Comparison of ENCODE assay signal across 17 cellular contexts in the genomic region with DNA sequence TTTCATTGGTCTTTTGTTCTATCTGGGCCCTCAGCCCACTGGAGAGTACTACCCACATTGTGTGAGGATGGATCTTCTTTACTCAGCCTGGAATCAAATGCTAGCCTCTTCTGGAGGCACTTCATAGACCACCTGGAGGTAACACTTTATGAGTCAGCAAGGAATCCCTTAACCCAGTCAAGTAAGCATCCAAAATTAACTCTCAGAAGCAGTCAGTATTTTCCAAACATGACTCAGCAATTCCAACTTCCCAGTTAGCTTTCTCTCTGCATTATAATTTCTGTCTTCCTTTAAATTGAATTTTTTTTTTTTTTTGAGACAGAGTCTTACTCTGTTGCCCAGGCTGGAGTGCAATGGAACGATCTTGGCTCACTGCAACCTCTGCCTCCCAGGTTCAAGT.
A peak's percentile ranks its signal among the peaks of the same experiment; 100 is the strongest.
DNase-seq lines count a peak whose midpoint lies in the region; ATAC-seq, FAIRE-seq and TF ChIP-seq lines count a peak whose summit lies in the region.
"Had no signal": no experiment of that assay in that cellular context is flagged by ENCODE, and none has a peak within 500 bp of the region (broad histone marks: within the 10 kb centered on the region; RNA-seq: fewer than 3 reads in every experiment).

No MANE protein-coding gene starts in this region.

- H3K4me2 ChIP-seq in K562 (ENCODE audit: insufficient read depth, low read length) (no peak overlapping the region), keratinocyte (ENCODE audit: control insufficient read depth, extremely low read depth, insufficient read depth, low read depth, low read length) (no peak overlapping the region)

- H3K4me1 Mint-ChIP-seq in CD14-positive monocyte = peaks cover 55% of the 10 kb centered on the region

- H3K36me3 Mint-ChIP-seq in CD14-positive monocyte = peaks cover 0 to 4% of the 10 kb centered on the region in 2 donors
- H3K36me3 Mint-ChIP-seq: activated naive CD4-positive, alpha-beta T cell treated with anti-CD3 and anti-CD28 coated beads, Interleukin-2, amount 50 U/mL, for 72 hours; CD8-positive, alpha-beta T cell; naive B cell had no signal

- no peak for FAIRE-seq in K562 (lab: Jason Lieb, UNC)
- no peak for FAIRE-seq in keratinocyte (lab: Jason Lieb, UNC)

- H3K27ac ChIP-seq in K562 (ENCODE audit: extremely low read depth, low read depth, low read length) = no peak overlapping the region
- peak overlapping the region; percentile 54 for H3K27ac ChIP-seq in keratinocyte (ENCODE audit: control insufficient read depth, insufficient read depth, low read length)
- no peak overlapping the region for H3K27ac ChIP-seq in suprapubic skin
- H3K27ac ChIP-seq: heart left ventricle, SK-N-MC had no signal

- TF ChIP-seq EP300 in K562 (IDR thresholded peaks at IDR 0.05; ENCODE audit: low read length) (no peak), suprapubic skin (IDR thresholded peaks at IDR 0.05) (no peak)

- H3K4me1 ChIP-seq in K562 (replicated peaks in 1 of 2; ENCODE audit: control insufficient read depth in 2 of 2, insufficient read depth in 2 of 2, low read length in 2 of 2) (no peaks in the 10 kb centered on the region), keratinocyte (ENCODE audit: control insufficient read depth, extremely low read depth, insufficient read depth, low read length) (peaks cover 23% of the 10 kb centered on the region), suprapubic skin (peaks cover 37% of the 10 kb centered on the region)

- CTCF ChIA-PET in K562 (lab: Yijun Ruan, JAX; ENCODE audit: low intra/inter-chr PET ratio) = no interaction called here

- dilution Hi-C loops in keratinocyte (cut with MboI; ENCODE audit: extremely low pct_ligation_motif_present, low sequenced_read_pairs) = no loop called here

- in situ Hi-C loops in K562 (cut with MboI) = no loop called here

- H3K9me1 ChIP-seq in K562 (ENCODE audit: control insufficient read depth, insufficient read depth, low read length) (no peaks in the 10 kb centered on the region), keratinocyte (ENCODE audit: control insufficient read depth, extremely low read depth, insufficient read depth, low read length) (no peaks in the 10 kb centered on the region)

- H3K4me3 Mint-ChIP-seq in CD14-positive monocyte = no peak overlapping the region
- H3K4me3 Mint-ChIP-seq: CD8-positive, alpha-beta T cell; naive B cell had no signal

- POLR2A ChIA-PET in K562 (lab: Yijun Ruan, JAX) = no interaction called here

- no peaks in the 10 kb centered on the region for H3K36me3 ChIP-seq in K562 (ENCODE audit: control insufficient read depth, insufficient read depth, low read length)
- H3K36me3 ChIP-seq in keratinocyte (ENCODE audit: control insufficient read depth in 2 of 2, extremely low read depth in 1 of 2, insufficient read depth in 2 of 2, low read length in 2 of 2) = no peaks in the 10 kb centered on the region
- no peaks in the 10 kb centered on the region for H3K36me3 ChIP-seq in suprapubic skin
- H3K36me3 ChIP-seq: heart left ventricle had no signal

- H3K9me3 Mint-ChIP-seq in CD14-positive monocyte = peaks cover 0 to 4% (median 0%) of the 10 kb centered on the region in 7 donors
- H3K9me3 Mint-ChIP-seq: activated naive CD4-positive, alpha-beta T cell treated with anti-CD3 and anti-CD28 coated beads, Interleukin-2, amount 50 U/mL, for 72 hours; CD8-positive, alpha-beta T cell; naive B cell had no signal

- WGBS in K562 (ENCODE audit: insufficient coverage, low coverage, missing lambda C conversion rate) = no CpG with 5 or more reads among the region's 1 CpG
- 73% methylated on average over 1 of the region's 1 CpG for WGBS in suprapubic skin

- H3K4me3 ChIP-seq in K562 (no peak overlapping the region), keratinocyte (ENCODE audit: control insufficient read depth in 2 of 3, extremely low read depth in 1 of 3, insufficient read depth in 2 of 3, low read depth in 1 of 3, low read length in 3 of 3) (no peak overlapping the region), suprapubic skin (no peak overlapping the region)
- H3K4me3 ChIP-seq: heart left ventricle, SK-N-MC had no signal

- no peak for DNase-seq in CD14-positive monocyte (ENCODE audit: low spot score)
- peak; percentile 5 for DNase-seq in LHCN-M2 (ENCODE audit: low read depth)
- DNase-seq in K562 (ENCODE audit: extremely low read depth in 1 of 4, low spot score in 3 of 4) = no peak
- no peak for DNase-seq in keratinocyte (ENCODE audit: low read depth, low spot score)
- DNase-seq in suprapubic skin (ENCODE audit: low spot score in 2 of 2) = no peak
- DNase-seq in retina = no peak
- no peak for DNase-seq in NCI-H1105 treated with DMSO at 0.1 percent for 48 hours (lab: John Stamatoyannopoulos, UW)
- DNase-seq: CD8-positive, alpha-beta T cell; heart left ventricle; left colon; naive B cell; NCI-H1694 treated with DMSO at 0.1 percent for 48 hours; NCI-H82; stimulated activated naive CD8-positive, alpha-beta T cell treated with anti-CD3 and anti-CD28 coated beads, Interleukin-15, Interleukin-2, amounts not matched to agents 100 U/mL and 50 U/mL, for 24 hours had no signal

- no peak for ATAC-seq in K562
- no peak for ATAC-seq in HG03469 (IDR thresholded peaks at IDR 0.05; ENCODE audit: unreplicated experiment)
- ATAC-seq: activated naive CD4-positive, alpha-beta T cell treated with anti-CD3 and anti-CD28 coated beads, Interleukin-2, amount 50 U/mL, for 72 hours; CD8-positive, alpha-beta T cell; left colon; stimulated activated naive CD8-positive, alpha-beta T cell treated with anti-CD3 and anti-CD28 coated beads, Interleukin-15, Interleukin-2, amounts not matched to agents 100 U/mL and 50 U/mL, for 24 hours had no signal

- H4K20me1 ChIP-seq in K562 (replicated peaks; ENCODE audit: control insufficient read depth, insufficient read depth, low read length) = no peaks in the 10 kb centered on the region
- H4K20me1 ChIP-seq in keratinocyte (ENCODE audit: control insufficient read depth, extremely low read depth, insufficient read depth, low read length) = no peaks in the 10 kb centered on the region

- H3K27me3 Mint-ChIP-seq in CD14-positive monocyte (ENCODE audit: low read depth in 3 of 3) = peaks cover 17 to 20% (median 19%) of the 10 kb centered on the region in 3 donors

- TF ChIP-seq CTCF in CD14-positive monocyte (IDR thresholded peaks at IDR 0.05) (no peak), K562 (IDR thresholded peaks at IDR 0.05 in 2 of 3, conservative IDR thresholded peaks at IDR 0.05 in 1 of 3; ENCODE audit: insufficient read depth in 2 of 3, low read depth in 1 of 3, low read length in 3 of 3) (no peak), keratinocyte (optimal IDR thresholded peaks at IDR 0.05 in 1 of 3, IDR thresholded peaks at IDR 0.05 in 1 of 3, conservative IDR thresholded peaks at IDR 0.05 in 1 of 3; ENCODE audit: extremely low read depth in 1 of 3, insufficient read depth in 2 of 3, low read length in 3 of 3) (no peak), suprapubic skin (IDR thresholded peaks at IDR 0.05) (no peak)

- H3K27ac Mint-ChIP-seq in CD14-positive monocyte = peak overlapping the region; percentile 77 to 93 (median 88)
- H3K27ac Mint-ChIP-seq: activated naive CD4-positive, alpha-beta T cell treated with anti-CD3 and anti-CD28 coated beads, Interleukin-2, amount 50 U/mL, for 72 hours; CD8-positive, alpha-beta T cell; naive B cell had no signal

- H3K9me3 ChIP-seq in K562 (replicated peaks; ENCODE audit: control insufficient read depth, insufficient read depth, low read depth, low read length) (no peaks in the 10 kb centered on the region), keratinocyte (ENCODE audit: control insufficient read depth, low read depth, low read length) (no peaks in the 10 kb centered on the region), suprapubic skin (no peaks in the 10 kb centered on the region)
- H3K9me3 ChIP-seq: heart left ventricle had no signal

- no peak for TF ChIP-seq POLR2A in K562 (conservative IDR thresholded peaks at IDR 0.05)
- TF ChIP-seq POLR2A in suprapubic skin (IDR thresholded peaks at IDR 0.05) = no peak

- intact Hi-C loops in CD14-positive monocyte (cut with micrococcal nuclease) = no loop called here
- intact Hi-C loops in K562 (cut with micrococcal nuclease) = no loop called here

- BruUV-seq in K562 (replicated peaks; lab: Mats Ljungman, UMichigan) = no TSS peak

- H3K27me3 ChIP-seq in K562 (ENCODE audit: control insufficient read depth in 2 of 2, insufficient read depth in 2 of 2, low read length in 2 of 2) (peaks cover 0 to 26% of the 10 kb centered on the region in 2 experiments; a peak in 2 of 5 replicates), keratinocyte (ENCODE audit: control insufficient read depth, extremely low read depth, insufficient read depth, low read length) (no peaks in the 10 kb centered on the region), suprapubic skin (no peaks in the 10 kb centered on the region)

- H3K79me2 ChIP-seq in K562 (ENCODE audit: control insufficient read depth, insufficient read depth, low read length) (no peaks in the 10 kb centered on the region), keratinocyte (ENCODE audit: control insufficient read depth, insufficient read depth, low read length) (no peaks in the 10 kb centered on the region)

- H2AFZ ChIP-seq in K562 (ENCODE audit: low read depth, low read length) (no peak overlapping the region), keratinocyte (ENCODE audit: control insufficient read depth, low read length) (no peak overlapping the region)

- H3K9ac ChIP-seq in K562 (ENCODE audit: insufficient read depth in 1 of 2, low read depth in 2 of 2, low read length in 2 of 2) (no peak overlapping the region), keratinocyte (ENCODE audit: control insufficient read depth, extremely low read depth, insufficient read depth, low read length) (no peak overlapping the region)

- TF ChIP-seq RAD21 in K562 (CRISPR knock-in tag; conservative IDR thresholded peaks at IDR 0.05 in 1 of 2, IDR thresholded peaks at IDR 0.05 in 1 of 2) = no peak

TF ChIP-seq in K562, 482 proteins besides CTCF, POLR2A, EP300 and RAD21 (continues in another document):
- TF ChIP-seq XRCC4 (IDR thresholded peaks at IDR 0.05; ENCODE audit: extremely low read depth, insufficient read depth, insufficient read length) (no peak), BACH1 (tag; IDR thresholded peaks at IDR 0.05) (peak; percentile 51; the same call in 1 of the 2 replicates), SIN3B (IDR thresholded peaks at IDR 0.05; ENCODE audit: low read depth) (no peak), NFE2L1 (tag; IDR thresholded peaks at IDR 0.05; ENCODE audit: borderline replicate concordance, low read depth) (peak; percentile 68), MAFK (IDR thresholded peaks at IDR 0.05; ENCODE audit: low read length) (peak; percentile 63; the same call in 1 of the 2 replicates), CBX3 (IDR thresholded peaks at IDR 0.05; ENCODE audit: borderline replicate concordance in 1 of 2, low read length in 2 of 2) (no peak)
